17 cellular contexts compared by ENCODE assay signal in genomic region chr6:129792049-129792448, GRCh38.
"Had no signal": no experiment of that assay in that cellular context is flagged by ENCODE, and none has a peak within 500 bp of the region (broad histone marks: within the 10 kb centered on the region; RNA-seq: fewer than 3 reads in every experiment).

No MANE protein-coding gene starts in this region.

- H3K27me3 ChIP-seq: sigmoid colon had no signal

- DNase-seq: effector CD4-positive, alpha-beta T cell; endodermal cell; erythroblast; foreskin keratinocyte; immature natural killer cell; left ventricle myocardium superior; naive thymus-derived CD4-positive, alpha-beta T cell; nephron progenitor cell; posterior cingulate gyrus; sigmoid colon; stimulated activated CD4-positive, alpha-beta T cell treated with anti-CD3 and anti-CD28 coated beads, Interleukin-12 subunit alpha, Interleukin-12 subunit beta, amount 100 ng/mL, for 4 hours; stimulated activated naive CD4-positive, alpha-beta T cell treated with Interleukin-2 at 50 U/mL for 16 hours; trophoblast cell had no signal

- H3K4me3 ChIP-seq: coronary artery, sigmoid colon, skin epidermis had no signal

- H3K9me3 ChIP-seq: sigmoid colon had no signal

- H3K36me3 ChIP-seq: sigmoid colon had no signal

- ATAC-seq: foreskin keratinocyte; left ventricle myocardium superior; naive thymus-derived CD4-positive, alpha-beta T cell had no signal

- H3K4me1 ChIP-seq: foreskin keratinocyte, sigmoid colon had no signal

- FAIRE-seq: endothelial cell of umbilical vein, keratinocyte had no signal

- H3K27ac ChIP-seq: coronary artery, foreskin keratinocyte, sigmoid colon, skin epidermis had no signal
